In the genomic region with DNA sequence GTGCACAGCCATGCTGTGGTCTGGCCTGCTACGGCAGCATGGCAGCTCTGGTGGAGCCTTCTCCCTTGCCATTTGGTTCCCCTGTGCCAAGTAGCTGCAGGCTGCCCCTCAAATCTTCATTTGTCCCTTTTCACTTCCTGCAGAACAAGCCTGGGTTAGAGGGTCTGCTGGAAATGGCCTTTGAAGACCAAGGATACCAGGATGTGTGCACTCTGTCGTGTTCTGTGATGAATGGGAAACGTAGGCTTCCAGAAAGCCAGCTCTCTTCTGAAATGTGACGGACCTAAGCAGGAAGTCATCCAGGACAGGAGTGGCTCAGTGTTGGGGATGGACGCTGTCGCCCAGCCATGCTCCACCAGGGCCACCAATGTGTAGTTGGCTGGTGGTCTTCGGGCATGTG, we compare ENCODE assay signal across 1 cellular context.
TF ChIP-seq lines count a peak whose summit lies in the region.

No MANE protein-coding gene starts in this region.

TF ChIP-seq in HCT116, 20 proteins besides CTCF, POLR2A, EP300 and RAD21:
- TF ChIP-seq TCF7L2 (IDR thresholded peaks at IDR 0.05; ENCODE audit: borderline replicate concordance, extremely low read depth, insufficient read depth, insufficient read length) (no peak), POLR2AphosphoS5 (IDR thresholded peaks at IDR 0.05; ENCODE audit: low read depth, low read length) (no peak; the same call in 1 of the 2 replicates), EZH2 (IDR thresholded peaks at IDR 0.05) (no peak)
TF ChIP-seq in HCT116: peak in this region for 0.
